Comparison of ENCODE assay signal across 1 cellular context in genomic region chr4:38014421-38014852, GRCh38.
TF ChIP-seq lines count a peak whose summit lies in the region.

No MANE protein-coding gene starts in this region.

TF ChIP-seq in GM23338, 12 proteins besides CTCF, POLR2A, EP300 and RAD21 (continued from another document):
- TF ChIP-seq ZNF462 (CRISPR knock-in tag; IDR thresholded peaks at IDR 0.05) (no peak), NANOG (IDR thresholded peaks at IDR 0.05; ENCODE audit: borderline replicate concordance) (no peak), REST (IDR thresholded peaks at IDR 0.05; ENCODE audit: unreplicated experiment) (no peak)
